In the genomic region with DNA sequence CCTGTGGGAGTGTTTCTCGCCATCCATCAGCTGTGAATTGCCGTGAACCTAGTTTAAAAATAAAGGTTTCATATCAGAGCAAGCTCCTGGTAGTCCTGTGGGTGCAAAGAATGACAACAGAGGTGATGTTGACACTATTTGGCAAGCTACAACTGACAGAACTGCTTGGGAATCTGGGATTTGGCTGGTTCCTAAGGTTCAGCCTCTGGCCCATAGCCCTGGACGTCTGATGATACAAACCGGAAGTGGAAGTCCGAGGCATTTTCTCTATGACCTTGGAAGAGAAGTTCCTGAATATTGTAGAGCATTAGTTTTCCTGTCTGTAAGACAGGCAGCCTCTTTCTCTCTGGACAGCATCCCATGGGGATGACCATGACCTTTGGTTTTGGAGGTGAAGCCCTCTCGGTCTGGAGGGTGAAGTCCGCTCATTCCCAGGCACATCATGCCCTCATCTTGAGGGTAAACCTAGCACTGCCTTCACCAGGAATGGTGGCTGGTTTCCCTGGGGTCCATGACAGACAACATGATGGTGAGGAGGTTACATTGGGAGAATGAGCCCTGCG, we compare ENCODE assay signal across 14 cellular contexts. TPM values are rescaled to one million over a fixed set of nuclear protein-coding genes. Genes with fewer than 3 reads are reported as not detected.
DNase-seq lines count a peak whose midpoint lies in the region; ATAC-seq and TF ChIP-seq lines count a peak whose summit lies in the region.
"Had no signal": no experiment of that assay in that cellular context is flagged by ENCODE, and none has a peak within 500 bp of the region (broad histone marks: within the 10 kb centered on the region; RNA-seq: fewer than 3 reads in every experiment).

No MANE protein-coding gene starts in this region.

- peaks cover 0 to 12% (median 3%) of the 10 kb centered on the region in 4 donors for H3K36me3 ChIP-seq in esophagus muscularis mucosa
- no peaks in the 10 kb centered on the region for H3K36me3 ChIP-seq in mammary epithelial cell (ENCODE audit: insufficient read depth, low read length)

- peaks cover 3% of the 10 kb centered on the region for H4K20me1 ChIP-seq in mammary epithelial cell (ENCODE audit: insufficient read depth, low read length)

- H3K27ac ChIP-seq in esophagus muscularis mucosa (replicated peaks in 1 of 4) = peak overlapping the region in 3 of 4 donors; percentile 15 to 50 (median 28)
- H3K27ac ChIP-seq in mammary epithelial cell (ENCODE audit: insufficient read depth, low read depth, low read length) = no peak overlapping the region
- H3K27ac ChIP-seq: epithelial cell of prostate had no signal

- TF ChIP-seq CTCF in esophagus muscularis mucosa (IDR thresholded peaks at IDR 0.05) (no peak), WTC11 (IDR thresholded peaks at IDR 0.05) (no peak), mammary epithelial cell (conservative IDR thresholded peaks at IDR 0.05 in 1 of 2, IDR thresholded peaks at IDR 0.05 in 1 of 2; ENCODE audit: extremely low read depth in 1 of 2, insufficient read depth in 1 of 2, low read depth in 1 of 2, low read length in 2 of 2) (no peak)

- 44% methylated on average over 8 of the region's 8 CpGs for WGBS in esophagus muscularis mucosa
- WGBS in mammary epithelial cell (ENCODE audit: low coverage, missing lambda C conversion rate) = 53% methylated on average over 7 of the region's 8 CpGs

- CTCF ChIA-PET in WTC11 (lab: Charles Lee) (interaction anchor here (0.5 to 1.6 kb wide), 3 partner anchors 20 to 92 kb away, joined by 3 to 5 read pairs (median 4); no protein-coding TSS in a partner anchor), mammary epithelial cell (lab: Charles Lee; ENCODE audit: low non-redundant PET) (no interaction called here)

- H3K4me1 Mint-ChIP-seq in WTC11 = peaks cover 21% of the 10 kb centered on the region

- peaks cover 3% of the 10 kb centered on the region; the same call in 1 of the 2 replicates for H3K36me3 Mint-ChIP-seq in WTC11

- no peak overlapping the region for H3K4me2 ChIP-seq in mammary epithelial cell (ENCODE audit: insufficient read depth, low read depth, low read length)

- intact Hi-C loops in esophagus muscularis mucosa (cut with DNase I) (no loop called here), mammary epithelial cell (cut with micrococcal nuclease) (no loop called here)

- DNase-seq in HCEC 1CT = peak; percentile 22
- no peak for DNase-seq in esophagus muscularis mucosa (ENCODE audit: extremely low spot score)
- peak; percentile 31 to 49 for DNase-seq in lung microvascular endothelial cell (ENCODE audit: low read depth in 2 of 2)
- DNase-seq in stromal cell of bone marrow (ENCODE audit: low read depth) = peak; percentile 50
- no peak for DNase-seq in WTC11 (ENCODE audit: low spot score)
- no peak for DNase-seq in superior temporal gyrus (ENCODE audit: extremely low spot score)
- DNase-seq in mammary epithelial cell = no peak
- DNase-seq: activated T-cell treated with anti-CD3 and anti-CD28 coated beads, Interleukin-2, amount 50 U/mL, for 4 hours; H9; NCI-H526 treated with DMSO at 0.1 percent for 48 hours; SHP77; stimulated activated CD4-positive, alpha-beta T cell treated with anti-CD3 and anti-CD28 coated beads, Interleukin-2, amount 100 ng/mL, for 48 hours; stimulated activated naive CD4-positive, alpha-beta T cell treated with Interleukin-2 at 50 U/mL for 16 hours had no signal

- H3K27me3 ChIP-seq in esophagus muscularis mucosa = no peaks in the 10 kb centered on the region
- H3K27me3 ChIP-seq in mammary epithelial cell (ENCODE audit: insufficient read depth, low read length) = no peaks in the 10 kb centered on the region

- TF ChIP-seq EP300 in esophagus muscularis mucosa (IDR thresholded peaks at IDR 0.05) = no peak

- no peak overlapping the region; the same call in 1 of the 2 replicates for H3K27ac Mint-ChIP-seq in WTC11

- no peak for TF ChIP-seq POLR2A in esophagus muscularis mucosa (IDR thresholded peaks at IDR 0.05; ENCODE audit: low read depth)

- no peak overlapping the region for H3K9ac ChIP-seq in mammary epithelial cell (ENCODE audit: insufficient read depth, low read length)

- no TSS peak for BruUV-seq in mammary epithelial cell (replicated peaks; lab: Mats Ljungman, UMichigan)

- ATAC-seq in WTC11 = no peak
- ATAC-seq: activated T-cell treated with anti-CD3 and anti-CD28 coated beads, Interleukin-2, amount 50 U/mL, for 4 hours had no signal

- no peaks in the 10 kb centered on the region for H3K27me3 Mint-ChIP-seq in WTC11 (ENCODE audit: low read depth)

- H3K79me2 ChIP-seq in mammary epithelial cell (ENCODE audit: insufficient read depth, low read length) = peaks cover 100% of the 10 kb centered on the region

- no peaks in the 10 kb centered on the region for H3K9me3 Mint-ChIP-seq in WTC11
- H3K9me3 Mint-ChIP-seq: activated T-cell treated with anti-CD3 and anti-CD28 coated beads, Interleukin-2, amount 50 U/mL, for 4 hours; H9 had no signal

- POLR2A ChIA-PET in WTC11 (lab: Charles Lee) = interaction anchor here (0.6 kb wide), 1 partner anchor 49 kb away, joined by 3 read pairs; no protein-coding TSS in a partner anchor

- peak overlapping the region in 1 of 4 donors; percentile 0 for H3K4me3 ChIP-seq in esophagus muscularis mucosa
- no peak overlapping the region for H3K4me3 ChIP-seq in mammary epithelial cell (replicated peaks in 1 of 3; ENCODE audit: insufficient read depth in 1 of 3, low read depth in 2 of 3, low read length in 3 of 3)

- H3K4me1 ChIP-seq in esophagus muscularis mucosa (peaks cover 34 to 70% (median 44%) of the 10 kb centered on the region in 4 donors), mammary epithelial cell (ENCODE audit: insufficient read depth, low read length) (peaks cover 2% of the 10 kb centered on the region)

- H2AFZ ChIP-seq in mammary epithelial cell (ENCODE audit: low read depth, low read length) = no peak overlapping the region

- in situ Hi-C loops in mammary epithelial cell (cut with MboI; ENCODE audit: low sequenced_read_pairs in 2 of 2) = no loop called here

- H3K4me3 Mint-ChIP-seq in WTC11 = no peak overlapping the region
- H3K4me3 Mint-ChIP-seq: activated T-cell treated with anti-CD3 and anti-CD28 coated beads, Interleukin-2, amount 50 U/mL, for 4 hours; H9 had no signal

- dilution Hi-C loops in mammary epithelial cell (cut with HindIII; ENCODE audit: low sequenced_read_pairs) = no loop called here

- H3K9me3 ChIP-seq in esophagus muscularis mucosa = no peaks in the 10 kb centered on the region
- H3K9me3 ChIP-seq in mammary epithelial cell (replicated peaks; ENCODE audit: insufficient read depth, low read length) = no peaks in the 10 kb centered on the region

TF ChIP-seq in WTC11, 78 proteins besides CTCF, POLR2A, EP300 and RAD21 (continues in another document):
- no peak for TF ChIP-seq IRF2 (CRISPR knock-in tag; IDR thresholded peaks at IDR 0.05; ENCODE audit: borderline replicate concordance, low read depth)
- TF ChIP-seq CREM (CRISPR knock-in tag; IDR thresholded peaks at IDR 0.05) = no peak
- TF ChIP-seq, protein P1, sequence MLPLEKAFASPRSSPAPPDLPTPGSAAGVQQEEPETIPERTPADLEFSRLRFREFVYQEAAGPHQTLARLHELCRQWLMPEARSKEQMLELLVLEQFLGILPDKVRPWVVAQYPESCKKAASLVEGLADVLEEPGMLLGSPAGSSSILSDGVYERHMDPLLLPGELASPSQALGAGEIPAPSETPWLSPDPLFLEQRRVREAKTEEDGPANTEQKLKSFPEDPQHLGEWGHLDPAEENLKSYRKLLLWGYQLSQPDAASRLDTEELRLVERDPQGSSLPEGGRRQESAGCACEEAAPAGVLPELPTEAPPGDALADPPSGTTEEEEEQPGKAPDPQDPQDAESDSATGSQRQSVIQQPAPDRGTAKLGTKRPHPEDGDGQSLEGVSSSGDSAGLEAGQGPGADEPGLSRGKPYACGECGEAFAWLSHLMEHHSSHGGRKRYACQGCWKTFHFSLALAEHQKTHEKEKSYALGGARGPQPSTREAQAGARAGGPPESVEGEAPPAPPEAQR (CRISPR knock-in tag; IDR thresholded peaks at IDR 0.05) = no peak
- TF ChIP-seq ZNF423 (CRISPR knock-in tag; IDR thresholded peaks at IDR 0.05) = no peak
- TF ChIP-seq ELF4 (CRISPR knock-in tag; IDR thresholded peaks at IDR 0.05; ENCODE audit: low read depth) = no peak
- no peak for TF ChIP-seq ZNF396 (CRISPR knock-in tag; IDR thresholded peaks at IDR 0.05; ENCODE audit: borderline replicate concordance)
- TF ChIP-seq, protein P2, sequence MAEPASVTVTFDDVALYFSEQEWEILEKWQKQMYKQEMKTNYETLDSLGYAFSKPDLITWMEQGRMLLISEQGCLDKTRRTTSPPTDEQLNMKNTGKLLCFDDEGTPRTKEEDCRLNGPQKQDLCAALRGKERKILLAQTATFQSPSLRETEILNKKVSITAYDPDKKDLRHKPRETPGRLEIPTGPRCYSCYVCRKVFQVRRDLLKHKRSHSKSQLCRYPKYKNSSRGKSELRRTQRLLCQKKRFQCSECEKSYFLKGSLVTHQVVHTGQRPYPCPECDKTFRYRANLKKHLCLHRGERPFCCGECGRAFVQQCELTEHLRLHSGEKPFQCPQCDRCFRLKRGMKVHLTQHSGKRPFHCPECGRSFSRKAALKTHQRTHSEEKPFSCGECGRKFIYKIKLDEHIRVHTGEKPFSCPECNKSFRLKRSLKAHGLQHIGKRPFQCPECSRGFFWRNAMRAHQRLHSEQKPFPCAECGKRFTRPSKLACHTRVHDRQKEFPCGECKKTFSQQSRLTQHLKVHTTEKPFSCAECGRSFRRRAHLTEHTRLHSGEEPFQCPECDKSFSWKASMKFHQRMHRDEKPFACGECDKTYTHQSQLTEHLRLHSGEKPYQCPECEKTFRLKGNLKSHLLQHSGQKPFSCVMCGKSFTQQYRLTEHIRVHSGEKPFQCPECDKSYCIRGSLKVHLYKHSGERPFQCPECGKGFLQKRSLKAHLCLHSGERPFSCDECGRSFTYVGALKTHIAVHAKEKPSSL (CRISPR knock-in tag; conservative IDR thresholded peaks at IDR 0.05) = no peak

RNA-seq across cellular contexts. Expression of a gene that starts 29.1 kb away (rescaled TPM):
- total RNA-seq in esophagus muscularis mucosa (10 to 100 TPM; 34.9 to 60.5 (median 42.5) TPM), lung microvascular endothelial cell (27.0 and 37.5 TPM in 2 replicates), WTC11 (2021) (186 to 209 TPM (median 189 TPM) in 3 replicates), mammary epithelial cell (100 to 1,000 TPM in 1 of 2 donors, 10 to 100 TPM in 1; 67.5 to 109 TPM)
- 49.6 TPM for polyA plus RNA-seq in mammary epithelial cell
- 14.5 TPM for polyA minus RNA-seq in mammary epithelial cell

Comparison
In these comparisons a context has a peak if more than half of its experiments do, and no peak if none do; other contexts are left out.
1. DNase-seq: peak in HCEC 1CT (single experiment), lung microvascular endothelial cell (2 of 2) and stromal cell of bone marrow (single experiment); none in esophagus muscularis mucosa (single experiment), WTC11 (single experiment), superior temporal gyrus (single experiment) and mammary epithelial cell (single experiment).